ENCODE assay signal across 8 cellular contexts in the genomic region with DNA sequence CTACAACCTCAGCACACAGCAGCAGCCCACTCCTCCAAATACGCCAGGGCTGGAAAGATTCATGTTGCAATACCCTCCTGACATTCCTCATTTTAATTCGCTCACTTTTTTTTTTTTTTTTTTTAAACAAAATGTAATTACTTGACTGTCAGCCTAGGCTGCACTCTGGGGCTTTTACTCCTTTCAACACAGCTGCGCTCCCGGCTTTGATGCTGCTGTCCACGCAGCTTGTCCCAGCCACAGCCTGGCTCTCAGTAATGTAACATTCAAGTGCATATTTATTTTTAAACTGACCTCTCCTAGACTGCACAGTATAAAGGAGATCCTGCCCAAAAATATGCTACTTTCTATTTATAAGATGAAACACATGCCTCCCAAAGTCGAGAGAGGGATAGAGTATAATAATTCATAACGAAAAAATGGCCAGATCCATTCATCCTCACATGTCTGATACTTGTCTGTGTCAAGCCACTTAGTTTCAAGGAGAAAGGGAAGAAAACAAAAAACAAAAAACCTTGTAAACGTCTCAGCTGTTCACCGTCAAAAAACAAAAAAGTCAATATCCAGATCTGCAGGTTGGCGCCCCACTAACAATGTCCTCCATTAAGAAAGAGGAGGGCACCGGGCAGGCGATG. TPM values are rescaled to one million over a fixed set of nuclear protein-coding genes. Genes with fewer than 3 reads are reported as not detected.
A peak's percentile ranks its signal among the peaks of the same experiment; 100 is the strongest.
DNase-seq lines count a peak whose midpoint lies in the region; ATAC-seq and TF ChIP-seq lines count a peak whose summit lies in the region.

No MANE protein-coding gene starts in this region.

- peaks cover 0 to 2% (median 0%) of the 10 kb centered on the region in 3 donors for H3K27me3 Mint-ChIP-seq in CD14-positive monocyte (ENCODE audit: low read depth in 3 of 3)

- no peaks in the 10 kb centered on the region for H3K36me3 ChIP-seq in OCI-LY1 (ENCODE audit: insufficient read depth, low read length)
- peaks cover 5% of the 10 kb centered on the region for H3K36me3 ChIP-seq in neural cell (ENCODE audit: insufficient read depth, low read length)

- H3K9me2 ChIP-seq in OCI-LY1 (ENCODE audit: low read depth, low read length) (no peaks in the 10 kb centered on the region), neural cell (ENCODE audit: insufficient read depth, low read length) (no peaks in the 10 kb centered on the region)

- H3K36me3 Mint-ChIP-seq in CD14-positive monocyte = peaks cover 37 to 47% of the 10 kb centered on the region in 2 donors

- H3K79me2 ChIP-seq in OCI-LY1 (ENCODE audit: insufficient read depth, low read length) (no peaks in the 10 kb centered on the region), neural cell (replicated peaks; ENCODE audit: insufficient read depth, low read length) (peaks cover 50% of the 10 kb centered on the region)

- no peaks in the 10 kb centered on the region for H3K9me3 Mint-ChIP-seq in CD14-positive monocyte

- H3K4me1 ChIP-seq in OCI-LY1 (ENCODE audit: insufficient read depth, low read length, severe bottlenecking) = peaks cover 43% of the 10 kb centered on the region

- TF ChIP-seq CTCF in CD14-positive monocyte (IDR thresholded peaks at IDR 0.05) (no peak), OCI-LY1 (IDR thresholded peaks at IDR 0.05; ENCODE audit: low read length) (no peak), epithelial cell of esophagus (IDR thresholded peaks at IDR 0.05; ENCODE audit: insufficient read depth, low read depth, low read length, missing control alignments) (no peak), neural cell (IDR thresholded peaks at IDR 0.05; ENCODE audit: poor library complexity, severe bottlenecking) (no peak), GM10266 (IDR thresholded peaks at IDR 0.05; ENCODE audit: control insufficient read depth, insufficient read depth, low read depth, missing control alignments) (no peak)

- H3K9ac ChIP-seq in OCI-LY1 (ENCODE audit: low read length) = peak overlapping the region; percentile 58
- peak overlapping the region; percentile 95 for H3K9ac ChIP-seq in neural cell (ENCODE audit: low read length)

- intact Hi-C loops in CD14-positive monocyte (cut with micrococcal nuclease) = loop anchor here (5.0 to 10.0 kb wide), 4 partner anchors 33 to 162 kb away; no protein-coding TSS in a partner anchor

- peak overlapping the region; percentile 95 to 98 for H3K4me3 Mint-ChIP-seq in CD14-positive monocyte

- H3K9me3 ChIP-seq in OCI-LY1 (ENCODE audit: low read length) (no peaks in the 10 kb centered on the region), neural cell (ENCODE audit: low read length) (no peaks in the 10 kb centered on the region)

- TF ChIP-seq RAD21 in neural cell (conservative IDR thresholded peaks at IDR 0.05) = no peak

- DNase-seq in CD14-positive monocyte (ENCODE audit: low spot score) (no peak), epithelial cell of esophagus (ENCODE audit: low read depth) (no peak), GM10266 (ENCODE audit: extremely low spot score) (no peak), LoVo (ENCODE audit: low spot score) (no peak)
- no peak for DNase-seq in activated effector memory CD4-positive, alpha-beta T cell treated with anti-CD3 and anti-CD28 coated beads, Interleukin-2, amount 50 U/mL, for 16 hours

- H3F3A ChIP-seq in OCI-LY1 (ENCODE audit: insufficient read depth, low read length) (0 out of 2 replicates have a peak, but pooled peaks cover 6% of the 10 kb centered on the region), neural cell (ENCODE audit: insufficient read depth, low read length, poor library complexity, severe bottlenecking) (no peaks in the 10 kb centered on the region)

- H3K27ac Mint-ChIP-seq in CD14-positive monocyte = peak overlapping the region; percentile 92 to 96 (median 94)

- H3K4me2 ChIP-seq in OCI-LY1 (ENCODE audit: low read length) (peak overlapping the region; percentile 96), neural cell (ENCODE audit: low read length) (peak overlapping the region; percentile 95)

- TF ChIP-seq EP300 in neural cell (conservative IDR thresholded peaks at IDR 0.05; ENCODE audit: poor library complexity, severe bottlenecking) = no peak

- no peak overlapping the region for H2AFZ ChIP-seq in OCI-LY1 (ENCODE audit: low read length)
- peak overlapping the region; percentile 35 for H2AFZ ChIP-seq in neural cell (ENCODE audit: low read depth, low read length)

- H3K27me3 ChIP-seq in OCI-LY1 (ENCODE audit: insufficient read depth, low read length) = no peaks in the 10 kb centered on the region
- no peaks in the 10 kb centered on the region for H3K27me3 ChIP-seq in neural cell (ENCODE audit: insufficient read depth, low read depth, low read length)

- H3K27ac ChIP-seq in OCI-LY1 (ENCODE audit: low read depth, low read length, poor library complexity, severe bottlenecking) = no peak overlapping the region
- peak overlapping the region; percentile 65 for H3K27ac ChIP-seq in neural cell (ENCODE audit: low read length)

- H3K4me1 Mint-ChIP-seq in CD14-positive monocyte = peaks cover 63% of the 10 kb centered on the region

- H4K20me1 ChIP-seq in OCI-LY1 (ENCODE audit: insufficient read depth, low read length) (no peaks in the 10 kb centered on the region), neural cell (ENCODE audit: insufficient read depth) (peaks cover 3% of the 10 kb centered on the region)

- H3K4me3 ChIP-seq in OCI-LY1 (ENCODE audit: low read depth, low read length, poor library complexity, severe bottlenecking) (peak overlapping the region; percentile 98), epithelial cell of esophagus (ENCODE audit: low read length) (peak overlapping the region; percentile 87), neural cell (ENCODE audit: low read length) (peak overlapping the region; percentile 92)

- ATAC-seq in HG02840 (IDR thresholded peaks at IDR 0.05; ENCODE audit: low FRiP score, unreplicated experiment) = no peak

TF ChIP-seq in neural cell, 6 proteins besides CTCF, POLR2A, EP300 and RAD21:
- TF ChIP-seq SMC3 (conservative IDR thresholded peaks at IDR 0.05; ENCODE audit: poor library complexity) (no peak), MXI1 (conservative IDR thresholded peaks at IDR 0.05; ENCODE audit: poor library complexity, severe bottlenecking) (no peak)

RNA-seq across cellular contexts. Expression of gene CDC42EP3, which starts 0.9 kb away (rescaled TPM):
- polyA plus RNA-seq in CD14-positive monocyte (100 to 1,000 TPM; 249 to 272 TPM), neural cell (23.7 and 25.2 TPM in 2 replicates)
- polyA minus RNA-seq in neural cell = 44.3 and 53.3 TPM in 2 replicates
